ENCODE assay signal across 13 cellular contexts in genomic region chr9:98899399-98900056, GRCh38. TPM values are rescaled to one million over a fixed set of nuclear protein-coding genes. Genes with fewer than 3 reads are reported as not detected.
DNase-seq lines count a peak whose midpoint lies in the region; ATAC-seq and TF ChIP-seq lines count a peak whose summit lies in the region.
"Had no signal": no experiment of that assay in that cellular context is flagged by ENCODE, and none has a peak within 500 bp of the region (broad histone marks: within the 10 kb centered on the region; RNA-seq: fewer than 3 reads in every experiment).

No MANE protein-coding gene starts in this region.

- peaks cover 3% of the 10 kb centered on the region for H3K9me1 ChIP-seq in IMR-90 (ENCODE audit: insufficient read depth, low read length)

- BruUV-seq in IMR-90 (replicated peaks; lab: Mats Ljungman, UMichigan) = no TSS peak

- peak overlapping the region; percentile 13 for H2AK9ac ChIP-seq in IMR-90 (replicated peaks; ENCODE audit: low read depth, low read length, poor library complexity)

- H3K18ac ChIP-seq in IMR-90 (ENCODE audit: low read depth, low read length) = peak overlapping the region; percentile 94

- H2BK20ac ChIP-seq in IMR-90 (ENCODE audit: low read depth, low read length) = peak overlapping the region; percentile 77

- TF ChIP-seq RAD21 in IMR-90 (IDR thresholded peaks at IDR 0.05; ENCODE audit: low read length) = no peak

- peak overlapping the region; percentile 17; the same call in 1 of the 2 replicates for H3K56ac ChIP-seq in IMR-90 (ENCODE audit: extremely low read depth, insufficient read depth, low read length)

- peak overlapping the region; percentile 43 for H2BK5ac ChIP-seq in IMR-90 (ENCODE audit: low read depth, low read length, poor library complexity, severe bottlenecking)

- H2BK120ac ChIP-seq in IMR-90 (ENCODE audit: low read depth, low read length) = peak overlapping the region; percentile 86

- no peak for TF ChIP-seq POLR2A in IMR-90 (IDR thresholded peaks at IDR 0.05; ENCODE audit: low read depth, low read length)

- H3K27ac ChIP-seq in BLaER1 = no peak overlapping the region
- peak overlapping the region; percentile 89 for H3K27ac ChIP-seq in IMR-90 (ENCODE audit: insufficient read depth, low read length)

- intact Hi-C loops in IMR-90 (cut with micrococcal nuclease) = no loop called here

- H3K9ac ChIP-seq in BLaER1 (no peak overlapping the region), IMR-90 (ENCODE audit: low read depth, low read length) (peak overlapping the region; percentile 36)

- H3K4me2 ChIP-seq in BLaER1 (peak overlapping the region; percentile 23), IMR-90 (ENCODE audit: low read depth, low read length) (peak overlapping the region; percentile 67)

- no CpG with 5 or more reads among the region's 4 CpGs for WGBS in IMR-90 (ENCODE audit: extremely low coverage in 2 of 2, insufficient read length in 1 of 2), 2 experiments

- H4K91ac ChIP-seq in IMR-90 (ENCODE audit: insufficient read depth, low read depth, low read length) = peak overlapping the region; percentile 81

- H3K36me3 ChIP-seq in BLaER1 (no peaks in the 10 kb centered on the region), IMR-90 (ENCODE audit: control insufficient read depth, insufficient read depth, low read length) (no peaks in the 10 kb centered on the region)

- H3K27me3 ChIP-seq in BLaER1 (no peaks in the 10 kb centered on the region), IMR-90 (ENCODE audit: control insufficient read depth, insufficient read depth, low read length) (no peaks in the 10 kb centered on the region)

- H4K8ac ChIP-seq in IMR-90 (ENCODE audit: low read depth in 2 of 2, low read length in 2 of 2) = peak overlapping the region; percentile 5 to 79; a peak in 2 of 4 replicates

- peak overlapping the region; percentile 79 for H3K4ac ChIP-seq in IMR-90 (ENCODE audit: low read depth, low read length)

- H4K20me1 ChIP-seq in BLaER1 (no peaks in the 10 kb centered on the region), IMR-90 (ENCODE audit: insufficient read depth, low read length) (no peaks in the 10 kb centered on the region)

- peak; percentile 89 for ATAC-seq in IMR-90 (ENCODE audit: low read depth)
- no peak for ATAC-seq in HG02571 (IDR thresholded peaks at IDR 0.05; ENCODE audit: unreplicated experiment)

- peak overlapping the region; percentile 59 for H3K14ac ChIP-seq in IMR-90 (replicated peaks; ENCODE audit: low read depth, low read length)

- H2BK15ac ChIP-seq in IMR-90 (ENCODE audit: low read depth, low read length) = peak overlapping the region; percentile 77

- CTCF ChIA-PET in IMR-90 (lab: Yijun Ruan, JAX) = interaction anchor here (0.6 to 1.2 kb wide), 5 partner anchors 9 to 99 kb away, joined by 3 to 5 read pairs (median 3); no protein-coding TSS in a partner anchor

- H3K4me1 ChIP-seq in BLaER1 (peaks cover 22% of the 10 kb centered on the region), IMR-90 (ENCODE audit: control insufficient read depth, insufficient read depth, low read length) (peaks cover 9% of the 10 kb centered on the region)

- dilution Hi-C loops in IMR-90 (cut with HindIII; ENCODE audit: low sequenced_read_pairs, unreplicated experiment) = no loop called here

- peak; percentile 91 for DNase-seq in IMR-90
- DNase-seq in amniotic stem cell (lab: John Stamatoyannopoulos, UW) = peak; percentile 60
- peak; percentile 54 for DNase-seq in left kidney (ENCODE audit: low read depth, low spot score)
- no peak for DNase-seq in activated T-cell treated with anti-CD3 and anti-CD28 coated beads for 4 hours
- no peak for DNase-seq in HPDE6-E6E7 (ENCODE audit: extremely low spot score)
- no peak for DNase-seq in GM10266 (ENCODE audit: extremely low spot score)
- DNase-seq: activated T-cell treated with anti-CD3 and anti-CD28 coated beads, Interleukin-2, amount 50 U/mL, for 24 hours; NCI-H2029; stimulated activated naive CD4-positive, alpha-beta T cell treated with Interleukin-2 at 50 U/mL for 16 hours had no signal

- TF ChIP-seq CTCF in IMR-90 (conservative IDR thresholded peaks at IDR 0.05; ENCODE audit: low read depth, low read length) = no peak
- no peak for TF ChIP-seq CTCF in GM10266 (IDR thresholded peaks at IDR 0.05; ENCODE audit: control insufficient read depth, insufficient read depth, low read depth, missing control alignments)

- peak overlapping the region; percentile 53 for H3K23ac ChIP-seq in IMR-90 (ENCODE audit: low read depth, low read length)

- no peaks in the 10 kb centered on the region for H3K79me1 ChIP-seq in IMR-90 (ENCODE audit: low read depth in 1 of 2, low read length in 2 of 2)

- H2AK5ac ChIP-seq in IMR-90 (ENCODE audit: low read depth, low read length) = peak overlapping the region; percentile 52; the same call in 1 of the 2 replicates

- in situ Hi-C loops in IMR-90 (cut with MboI; ENCODE audit: low sequenced_read_pairs) = no loop called here

- peak overlapping the region; percentile 4 for H2AFZ ChIP-seq in IMR-90 (replicated peaks; ENCODE audit: low read length, poor library complexity)

- H3K4me3 ChIP-seq in BLaER1 = no peak overlapping the region
- no peak overlapping the region for H3K4me3 ChIP-seq in IMR-90 (ENCODE audit: insufficient read depth, low read depth, low read length)
- H3K4me3 ChIP-seq: lung, skin epidermis had no signal

- POLR2A ChIA-PET in IMR-90 (lab: Charles Lee; ENCODE audit: unreplicated experiment) = interaction anchor here (0.8 kb wide), 1 partner anchor 9 kb away, joined by 4 read pairs; no protein-coding TSS in a partner anchor

- H4K5ac ChIP-seq in IMR-90 (ENCODE audit: low read depth, low read length) = peak overlapping the region; percentile 70

- peaks cover 12% of the 10 kb centered on the region; the same call in 1 of the 2 replicates for H3K9me3 ChIP-seq in BLaER1
- peaks cover 4% of the 10 kb centered on the region; the same call in 1 of the 2 replicates for H3K9me3 ChIP-seq in IMR-90 (ENCODE audit: control insufficient read depth, insufficient read depth, low read length)

TF ChIP-seq in IMR-90, 13 proteins besides CTCF, POLR2A, EP300 and RAD21:
- TF ChIP-seq BHLHE40 (IDR thresholded peaks at IDR 0.05; ENCODE audit: low read depth, low read length) (no peak), CEBPB (IDR thresholded peaks at IDR 0.05; ENCODE audit: low read depth, low read length) (no peak), RFX5 (IDR thresholded peaks at IDR 0.05; ENCODE audit: low read depth, low read length) (no peak), NFE2L2 (IDR thresholded peaks at IDR 0.05; ENCODE audit: low read depth, low read length) (no peak), ELK1 (IDR thresholded peaks at IDR 0.05; ENCODE audit: borderline replicate concordance, low read depth, low read length) (no peak), SMC3 (IDR thresholded peaks at IDR 0.05; ENCODE audit: low read depth, low read length) (no peak), CHD1 (IDR thresholded peaks at IDR 0.05; ENCODE audit: low read depth, low read length) (no peak)

RNA-seq across cellular contexts. Expression of gene COL15A1, which starts 44.2 kb away (rescaled TPM):
- total RNA-seq in IMR-90 (2012; rRNA removed) = 1.9 and 2.2 TPM in 2 replicates
- polyA plus RNA-seq in IMR-90 (2012; rRNA removed) = 3.1 and 3.7 TPM in 2 replicates
- 1.9 and 4.0 TPM in 2 replicates for polyA plus RNA-seq in IMR-90 (2012; cell fraction: cytosol; rRNA removed)
- polyA plus RNA-seq in IMR-90 (2012; cell fraction: nucleus; rRNA removed; ENCODE audit: low replicate concordance) = 4.3 and 4.6 TPM in 2 replicates

Comparison
In these comparisons a context has a peak if more than half of its experiments do, and no peak if none do; other contexts are left out.
1. DNase-seq: peak in IMR-90 (single experiment), amniotic stem cell (single experiment) and left kidney (single experiment); none in activated T-cell treated with anti-CD3 and anti-CD28 coated beads for 4 hours (single experiment), HPDE6-E6E7 (single experiment) and GM10266 (single experiment).